Comparison of ENCODE assay signal across 8 cellular contexts in genomic region chr16:23556881-23557778, GRCh38. TPM values are rescaled to one million over a fixed set of nuclear protein-coding genes. Genes with fewer than 3 reads are reported as not detected.
DNase-seq lines count a peak whose midpoint lies in the region; ATAC-seq, FAIRE-seq and TF ChIP-seq lines count a peak whose summit lies in the region.

TSS of gene EARS2 (minus strand) at chr16:23557350. CDS start at chr16:23557343, 7 bp downstream.
A gene with protein sequence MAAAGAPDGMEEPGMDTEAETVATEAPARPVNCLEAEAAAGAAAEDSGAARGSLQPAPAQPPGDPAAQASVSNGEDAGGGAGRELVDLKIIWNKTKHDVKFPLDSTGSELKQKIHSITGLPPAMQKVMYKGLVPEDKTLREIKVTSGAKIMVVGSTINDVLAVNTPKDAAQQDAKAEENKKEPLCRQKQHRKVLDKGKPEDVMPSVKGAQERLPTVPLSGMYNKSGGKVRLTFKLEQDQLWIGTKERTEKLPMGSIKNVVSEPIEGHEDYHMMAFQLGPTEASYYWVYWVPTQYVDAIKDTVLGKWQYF (plus strand): TSS chr16:23557727. CDS start chr16:23557743, 16 bp downstream.

- H3K27me3 ChIP-seq in adipocyte (replicated peaks; ENCODE audit: control insufficient read depth, insufficient read depth, low read length) (no peaks in the 10 kb centered on the region), heart left ventricle (no peaks in the 10 kb centered on the region), upper lobe of left lung (no peaks in the 10 kb centered on the region)

- TF ChIP-seq POLR2A in GM12891 (IDR thresholded peaks at IDR 0.05; ENCODE audit: low read depth, low read length) (peak; percentile 88), heart left ventricle (IDR thresholded peaks at IDR 0.05) (peak in 1 of 2 donors; percentile 62), upper lobe of left lung (IDR thresholded peaks at IDR 0.05) (peak in 3 of 4 donors; percentile 20 to 55 (median 27))

- TF ChIP-seq CTCF in heart left ventricle (IDR thresholded peaks at IDR 0.05): peak; percentile 91 to 100 (median 96)
- TF ChIP-seq CTCF in upper lobe of left lung (IDR thresholded peaks at IDR 0.05): peak; percentile 87 to 99 (median 98)

- H3K9me3 ChIP-seq in adipocyte (ENCODE audit: control insufficient read depth, low read length) (no peaks in the 10 kb centered on the region), heart left ventricle (no peaks in the 10 kb centered on the region), upper lobe of left lung (no peaks in the 10 kb centered on the region)

- ATAC-seq in HG02840 (IDR thresholded peaks at IDR 0.05; ENCODE audit: low FRiP score, unreplicated experiment) (peak; percentile 94), heart left ventricle (peak; percentile 96 to 98 (median 98)), upper lobe of left lung (ENCODE audit: low FRiP score in 2 of 2) (peak; percentile 97 to 98)

- H3K36me3 ChIP-seq in adipocyte (ENCODE audit: control insufficient read depth, insufficient read depth, low read length, severe bottlenecking) (peaks cover 40% of the 10 kb centered on the region), heart left ventricle (peaks cover 0 to 45% (median 39%) of the 10 kb centered on the region in 9 donors), upper lobe of left lung (peaks cover under 1 to 45% (median 22%) of the 10 kb centered on the region in 4 donors)

- intact Hi-C loops in heart left ventricle (cut with DNase I) (loop anchor here (1.0 to 5.0 kb wide), 8 partner anchors 39 to 105 kb away; partner anchors contain the start of genes NDUFAB1 (in 9 of the 10), GGA2 (in 2 of the 10), COG7 (in 1 of the 10) and DCTN5 (in 1 of the 10)), posterior cingulate gyrus (cut with DNase I) (loop anchor here (1.0 kb wide), 2 partner anchors 84 to 104 kb away; partner anchors contain the start of genes COG7, DCTN5 and PALB2)

- H3K4me1 ChIP-seq in adipocyte (ENCODE audit: control insufficient read depth, insufficient read depth, low read length): peaks cover 21% of the 10 kb centered on the region
- peaks cover 9 to 38% (median 25%) of the 10 kb centered on the region in 12 donors for H3K4me1 ChIP-seq in heart left ventricle
- peaks cover 19 to 44% (median 24%) of the 10 kb centered on the region in 4 donors for H3K4me1 ChIP-seq in upper lobe of left lung

- H3K9ac ChIP-seq in adipocyte (ENCODE audit: low read length): peak within 1 kb of the TSS; percentile 89

- FAIRE-seq in GM12891 (lab: Jason Lieb, UNC): peak; percentile 97

- peak within 1 kb of the TSS; percentile 89 for H3K4me3 ChIP-seq in adipocyte (ENCODE audit: low read length)
- peak within 1 kb of the TSS; percentile 72 to 99 (median 96) for H3K4me3 ChIP-seq in heart left ventricle
- H3K4me3 ChIP-seq in upper lobe of left lung: peak within 1 kb of the TSS; percentile 81 to 91 (median 84)

- DNase-seq in GM12891 (ENCODE audit: insufficient read length, low spot score): peak; percentile 94
- DNase-seq in NCI-H1436 (lab: John Stamatoyannopoulos, UW): peak; percentile 98
- DNase-seq in T follicular helper cell (ENCODE audit: low read depth): peak; percentile 89
- DNase-seq in adipocyte (ENCODE audit: low read depth): peak; percentile 99
- DNase-seq in heart left ventricle: peak; percentile 98 to 99 (median 99)
- peak; percentile 94 to 99 (median 96) for DNase-seq in posterior cingulate gyrus
- DNase-seq in upper lobe of left lung: peak; percentile 98 to 99

- H3K27ac ChIP-seq in heart left ventricle (peak within 1 kb of the TSS; percentile 76 to 95 (median 90)), upper lobe of left lung (peak within 1 kb of the TSS; percentile 83 to 92 (median 88))

- TF ChIP-seq EP300 in upper lobe of left lung (IDR thresholded peaks at IDR 0.05): peak in 1 of 4 donors; percentile 50

- whole genome bisulfite sequencing in heart left ventricle, 4 donors: 1 to 3% (median 2%) methylated on average over 47 to 65 of the region's 65 CpGs
- 2 to 4% methylated on average over 18 to 41 of the region's 65 CpGs for WGBS in upper lobe of left lung, 2 donors

TF ChIP-seq in GM12891, 5 proteins besides CTCF, POLR2A, EP300 and RAD21:
- TF ChIP-seq PAX5 (IDR thresholded peaks at IDR 0.05; ENCODE audit: insufficient read depth, low read length, severe bottlenecking) (peak; percentile 4), SPI1 (IDR thresholded peaks at IDR 0.05; ENCODE audit: low read depth, low read length) (no peak), TAF1 (IDR thresholded peaks at IDR 0.05; ENCODE audit: low read depth, low read length) (peak; percentile 77; the same call in 1 of the 2 replicates), POLR2AphosphoS5 (IDR thresholded peaks at IDR 0.05; ENCODE audit: low read depth, low read length) (peak; percentile 73; the same call in 1 of the 2 replicates), POU2F2 (IDR thresholded peaks at IDR 0.05; ENCODE audit: low read depth, low read length) (peak; percentile 38)

RNA-seq across cellular contexts. Expression of gene EARS2, which starts in this region (rescaled TPM):
- polyA plus RNA-seq in GM12891 (2012; ENCODE audit: low read depth, missing spikeins): 16.2 TPM
- 10 to 100 TPM; 12.2 to 37.0 (median 21.5) TPM for total RNA-seq in heart left ventricle
- polyA plus RNA-seq in heart left ventricle: 10 to 100 TPM; 16.7 to 22.8 TPM
- 10 to 100 TPM; 11.5 to 38.8 (median 15.9) TPM for total RNA-seq in upper lobe of left lung

RNA-seq across cellular contexts. Expression of the second gene that starts in this region (rescaled TPM):
- 18.7 TPM for polyA plus RNA-seq in GM12891 (2012; ENCODE audit: low read depth, missing spikeins)
- total RNA-seq in heart left ventricle (100 to 1,000 TPM in 2 of 9 donors, 10 to 100 TPM in 7; 42.0 to 116 (median 57.7) TPM), upper lobe of left lung (100 to 1,000 TPM in 1 of 6 donors, 10 to 100 TPM in 5; 30.2 to 145 (median 62.8) TPM)
- 10 to 100 TPM; 17.9 to 40.2 TPM for polyA plus RNA-seq in heart left ventricle

Comparison
In these comparisons a context has a peak if more than half of its experiments do, and no peak if none do; other contexts are left out.
1. Peak in every context shown above with its lines: DNase-seq, ATAC-seq, H3K4me3 ChIP-seq and H3K27ac ChIP-seq.